ENCODE assay signal across 17 cellular contexts in the genomic region with DNA sequence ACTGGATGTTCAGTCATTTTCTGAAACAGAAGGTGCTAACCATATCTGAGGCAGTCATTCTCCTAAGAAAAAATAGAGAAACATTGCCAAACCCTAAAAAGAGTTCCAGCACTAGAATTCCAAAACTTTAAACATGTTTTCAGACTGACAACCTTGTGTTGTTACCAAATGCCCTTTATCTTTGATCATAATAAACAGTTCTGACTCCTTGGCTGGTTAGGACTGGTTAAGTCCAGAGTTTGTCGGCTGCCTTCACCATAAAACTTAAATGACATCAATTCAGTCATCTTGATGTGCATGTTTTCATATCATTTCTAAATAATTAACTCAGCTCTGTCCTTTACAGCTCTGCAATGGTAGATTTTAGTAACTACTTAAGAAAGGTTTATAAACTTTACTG.
"Had no signal": no experiment of that assay in that cellular context is flagged by ENCODE, and none has a peak within 500 bp of the region (broad histone marks: within the 10 kb centered on the region; RNA-seq: fewer than 3 reads in every experiment).

No MANE protein-coding gene starts in this region.

- H3K79me2 ChIP-seq: hepatocyte had no signal

- H3K4me1 ChIP-seq: testis, vagina had no signal

- FAIRE-seq: kidney had no signal

- H3K27me3 Mint-ChIP-seq: activated B cell treated with CpG ODN at 0.5 μM for 24 hours; activated naive CD8-positive, alpha-beta T cell; memory B cell; stimulated activated naive CD8-positive, alpha-beta T cell treated with anti-CD3 and anti-CD28 coated beads, Interleukin-15, amount 100 ng/mL, for 72 hours; T-helper 17 cell had no signal

- H3K27me3 ChIP-seq: hepatocyte, testis, vagina had no signal

- H3K4me1 Mint-ChIP-seq: activated B cell treated with CpG ODN at 0.5 μM for 24 hours; activated CD4-positive, alpha-beta T cell treated with anti-CD3 and anti-CD28 coated beads, Interleukin-2, amount 10 ng/mL, durations not matched to agents 24 days and 14 days; memory B cell; stimulated activated naive CD8-positive, alpha-beta T cell treated with anti-CD3 and anti-CD28 coated beads, Interleukin-15, amount 100 ng/mL, for 72 hours; T-helper 17 cell had no signal

- H3K27ac ChIP-seq: hepatocyte, left ventricle myocardium inferior, testis, vagina had no signal

- H3K4me2 ChIP-seq: hepatocyte had no signal

- H3K9me3 Mint-ChIP-seq: activated B cell treated with CpG ODN at 0.5 μM for 24 hours; activated CD4-positive, alpha-beta T cell treated with anti-CD3 and anti-CD28 coated beads, Interleukin-2, amount 10 ng/mL, durations not matched to agents 24 days and 14 days; memory B cell; stimulated activated naive CD8-positive, alpha-beta T cell treated with anti-CD3 and anti-CD28 coated beads, Interleukin-15, amount 100 ng/mL, for 72 hours had no signal

- ATAC-seq: natural killer cell treated with Interleukin-12 subunit alpha and Interleukin-12 subunit beta and Interleukin-15 and Interleukin-18, amount 100 ng/mL, for 72 hours; stimulated activated naive CD8-positive, alpha-beta T cell treated with anti-CD3 and anti-CD28 coated beads, Interleukin-15, amount 100 ng/mL, for 72 hours; T-helper 17 cell had no signal

- H3K36me3 ChIP-seq: left ventricle myocardium inferior, vagina had no signal

- H3K9me3 ChIP-seq: left ventricle myocardium inferior, testis, vagina had no signal

- H3K27ac Mint-ChIP-seq: activated B cell treated with CpG ODN at 0.5 μM for 24 hours; activated CD4-positive, alpha-beta T cell treated with anti-CD3 and anti-CD28 coated beads, Interleukin-2, amount 10 ng/mL, durations not matched to agents 24 days and 14 days; activated naive CD8-positive, alpha-beta T cell; memory B cell; natural killer cell treated with Interleukin-12 subunit alpha and Interleukin-12 subunit beta and Interleukin-15 and Interleukin-18, amount 100 ng/mL, for 72 hours; T-helper 17 cell had no signal

- H3K4me3 ChIP-seq: hepatocyte, left ventricle myocardium inferior, testis, vagina had no signal

- H2AFZ ChIP-seq: hepatocyte had no signal

- DNase-seq: activated B cell treated with CpG ODN at 0.5 μM for 24 hours; activated CD4-positive, alpha-beta T cell treated with anti-CD3 and anti-CD28 coated beads, Interleukin-2, amount 10 ng/mL, durations not matched to agents 24 days and 14 days; activated CD8-positive, alpha-beta memory T cell treated with anti-CD3 and anti-CD28 coated beads, Interleukin-2, amount 50 U/mL, for 48 hours; activated gamma-delta T cell treated with Interleukin-2 at 50 U/mL for 16 hours; anterior cingulate cortex; kidney; left ventricle myocardium inferior; occipital lobe; stimulated activated CD4-positive, alpha-beta T cell treated with anti-CD3 and anti-CD28 coated beads, Interleukin-1b, Interleukin-23, amount 100 ng/mL, for 48 hours; stimulated activated naive CD8-positive, alpha-beta T cell treated with anti-CD3 and anti-CD28 coated beads, Interleukin-15, amount 100 ng/mL, for 72 hours; T-helper 17 cell; testis had no signal

- H3K4me3 Mint-ChIP-seq: activated B cell treated with CpG ODN at 0.5 μM for 24 hours; activated CD4-positive, alpha-beta T cell treated with anti-CD3 and anti-CD28 coated beads, Interleukin-2, amount 10 ng/mL, durations not matched to agents 24 days and 14 days; activated naive CD8-positive, alpha-beta T cell; memory B cell; natural killer cell treated with Interleukin-12 subunit alpha and Interleukin-12 subunit beta and Interleukin-15 and Interleukin-18, amount 100 ng/mL, for 72 hours; stimulated activated naive CD8-positive, alpha-beta T cell treated with anti-CD3 and anti-CD28 coated beads, Interleukin-15, amount 100 ng/mL, for 72 hours; T-helper 17 cell had no signal

- H3K36me3 Mint-ChIP-seq: activated naive CD8-positive, alpha-beta T cell; memory B cell; natural killer cell treated with Interleukin-12 subunit alpha and Interleukin-12 subunit beta and Interleukin-15 and Interleukin-18, amount 100 ng/mL, for 72 hours had no signal
